In genomic region chr12:50685641-50686040, GRCh38 we compare ENCODE assay signal across 24 cellular contexts.
"Had no signal": no experiment of that assay in that cellular context is flagged by ENCODE, and none has a peak within 500 bp of the region (broad histone marks: within the 10 kb centered on the region; RNA-seq: fewer than 3 reads in every experiment).

No MANE protein-coding gene starts in this region.

- DNase-seq: colonic mucosa; foreskin fibroblast; gastrocnemius medialis; heart right ventricle; hypothalamus; immature natural killer cell; islet precursor cell; kidney glomerular epithelial cell; left colon; left ventricle myocardium superior; lower lobe of right lung; natural killer cell; occipital lobe; ovary; posterior cingulate gyrus; psoas muscle; right cardiac atrium; sigmoid colon; stimulated activated CD4-positive, alpha-beta T cell treated with anti-CD3 and anti-CD28 coated beads, Interleukin-2, amount 100 ng/mL, for 24 hours; stimulated activated CD4-positive, alpha-beta T cell treated with anti-CD3 and anti-CD28 coated beads, Interleukin-4, amount 100 ng/mL, for 24 hours; stimulated activated naive CD8-positive, alpha-beta T cell treated with anti-CD3 and anti-CD28 coated beads, Interleukin-15, Interleukin-2, amounts not matched to agents 100 U/mL and 50 U/mL, for 24 hours; upper lobe of left lung had no signal

- ATAC-seq: esophagus mucosa; gastrocnemius medialis; heart right ventricle; left colon; left ventricle myocardium superior; lower lobe of right lung; natural killer cell; psoas muscle; right cardiac atrium; stimulated activated memory B cell treated with anti-CD40 and anti-IgM and Interleukin-4, amounts not matched to agents 10 μg/mL and 1 μg/mL and 100 μg/mL, for 72 hours; stimulated activated naive CD8-positive, alpha-beta T cell treated with anti-CD3 and anti-CD28 coated beads, Interleukin-15, Interleukin-2, amounts not matched to agents 100 U/mL and 50 U/mL, for 24 hours had no signal
